Comparison of ENCODE assay signal across 12 cellular contexts in genomic region chr14:71289536-71289935, GRCh38. TPM values are rescaled to one million over a fixed set of nuclear protein-coding genes. Genes with fewer than 3 reads are reported as not detected.
DNase-seq lines count a peak whose midpoint lies in the region; ATAC-seq, FAIRE-seq and TF ChIP-seq lines count a peak whose summit lies in the region.
"Had no signal": no experiment of that assay in that cellular context is flagged by ENCODE, and none has a peak within 500 bp of the region (broad histone marks: within the 10 kb centered on the region; RNA-seq: fewer than 3 reads in every experiment).

No MANE protein-coding gene starts in this region.

- no peaks in the 10 kb centered on the region for H3K4me1 ChIP-seq in colonic mucosa

- FAIRE-seq in GM12892 (lab: Jason Lieb, UNC) (peak; percentile 94), frontal cortex (lab: Jason Lieb, UNC) (no peak)

- ATAC-seq in GM19351 (IDR thresholded peaks at IDR 0.05; ENCODE audit: unreplicated experiment), result peak; percentile 84
- ATAC-seq in HG03354 (IDR thresholded peaks at IDR 0.05; ENCODE audit: poor library complexity, severe bottlenecking, unreplicated experiment), result peak; percentile 52
- no peak for ATAC-seq in HG03139 (IDR thresholded peaks at IDR 0.05; ENCODE audit: unreplicated experiment)
- ATAC-seq: HCT116 had no signal

- no peaks in the 10 kb centered on the region for H3K9me3 ChIP-seq in colonic mucosa

- DNase-seq in GM12892 (ENCODE audit: insufficient read length), result no peak
- peak; percentile 63 for DNase-seq in colonic mucosa
- DNase-seq in midbrain (lab: John Stamatoyannopoulos, UW), result no peak
- no peak for DNase-seq in frontal cortex (ENCODE audit: low spot score in 2 of 2)
- no peak for DNase-seq in germinal center (ENCODE audit: low spot score)
- DNase-seq: dermis blood vessel endothelial cell, DMS153, NCI-H1105 had no signal

- no peak overlapping the region for H3K4me3 ChIP-seq in colonic mucosa

- no peaks in the 10 kb centered on the region for H3K27me3 ChIP-seq in colonic mucosa

- no peak for TF ChIP-seq CTCF in colonic mucosa (IDR thresholded peaks at IDR 0.05)

- no peak overlapping the region for H3K9ac ChIP-seq in colonic mucosa (ENCODE audit: low read depth in 2 of 2, low read length in 2 of 2)

- H3K27ac ChIP-seq in colonic mucosa, result peak overlapping the region; percentile 17

- intact Hi-C loops in colonic mucosa (cut with DNase I), result no loop called here

- no peaks in the 10 kb centered on the region for H3K36me3 ChIP-seq in colonic mucosa

- TF ChIP-seq POLR2A in GM12892 (IDR thresholded peaks at IDR 0.05; ENCODE audit: low read depth, low read length), result no peak

RNA-seq across cellular contexts. Expression of gene SIPA1L1, which starts 30.7 kb away (rescaled TPM):
- polyA plus RNA-seq in GM12892 (2012; ENCODE audit: missing spikeins), result 33.5 TPM
- total RNA-seq in colonic mucosa (10 to 100 TPM; 55.9 to 67.4 TPM), frontal cortex (15.5 TPM)
